ENCODE assay signal across 8 cellular contexts in the genomic region with DNA sequence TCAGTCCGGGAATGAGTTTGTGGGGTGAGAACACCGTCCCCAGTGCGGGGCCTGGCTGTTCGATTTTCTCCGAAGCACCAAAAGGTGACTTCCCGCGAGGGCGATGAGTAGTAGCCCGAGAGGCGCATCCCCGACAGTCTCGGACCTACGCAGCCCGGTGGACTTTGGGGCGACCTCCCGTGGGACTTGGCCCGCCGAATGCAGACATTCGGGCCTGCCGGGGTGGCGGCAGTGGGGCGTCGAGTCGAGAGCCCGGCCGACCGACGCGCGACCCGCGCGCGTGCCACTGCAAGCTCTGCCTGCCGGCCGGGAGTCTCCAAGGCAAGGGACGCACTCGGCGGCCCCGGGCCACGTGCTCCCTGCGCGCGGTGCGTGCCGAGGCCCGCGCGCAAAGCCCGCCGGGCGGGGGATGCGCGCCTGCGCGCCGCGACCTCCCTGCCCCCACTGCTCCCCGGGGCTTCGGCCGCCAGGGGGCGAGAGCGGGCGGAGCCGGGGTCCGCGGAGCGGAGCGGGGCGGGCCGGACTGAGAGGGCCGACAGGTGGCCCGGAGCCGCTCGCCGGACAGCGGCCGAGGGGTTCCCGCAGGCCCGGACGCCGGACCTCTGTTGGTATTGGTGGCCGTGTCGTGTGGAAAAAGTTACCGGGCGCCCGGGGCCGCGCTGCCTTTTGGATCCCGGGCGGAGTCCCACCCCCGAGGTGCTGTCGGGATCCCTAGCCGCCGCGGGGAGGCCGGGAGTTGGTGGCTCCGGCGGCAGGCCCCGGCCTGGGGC. TPM values are rescaled to one million over a fixed set of nuclear protein-coding genes. Genes with fewer than 3 reads are reported as not detected.
A peak's percentile ranks its signal among the peaks of the same experiment; 100 is the strongest.
DNase-seq lines count a peak whose midpoint lies in the region; TF ChIP-seq lines count a peak whose summit lies in the region.

No MANE protein-coding gene starts in this region.

- H3K4me1 ChIP-seq in BLaER1 = peaks cover 41% of the 10 kb centered on the region
- H3K4me1 ChIP-seq in parathyroid adenoma = peaks cover 14% of the 10 kb centered on the region
- H3K4me1 ChIP-seq in thyroid gland = peaks cover 34 to 46% of the 10 kb centered on the region in 2 donors

- peak; percentile 77 for TF ChIP-seq POLR2A in GM19193 (IDR thresholded peaks at IDR 0.05; ENCODE audit: extremely low read depth, insufficient read depth, insufficient read length)
- TF ChIP-seq POLR2A in thyroid gland (IDR thresholded peaks at IDR 0.05) = peak; percentile 66 to 89

- WGBS in thyroid gland, 2 donors = 2 to 10% methylated on average over 4 to 10 of the region's 100 CpGs

- H3K9ac ChIP-seq in BLaER1 (peak overlapping the region; percentile 100), parathyroid adenoma (peak overlapping the region; percentile 100)

- H3K36me3 ChIP-seq in BLaER1 = peaks cover 59% of the 10 kb centered on the region
- no peaks in the 10 kb centered on the region for H3K36me3 ChIP-seq in parathyroid adenoma (ENCODE audit: control insufficient read depth, insufficient read depth, low read length)
- H3K36me3 ChIP-seq in thyroid gland = peaks cover 7 to 9% of the 10 kb centered on the region in 2 donors

- peak overlapping the region; percentile 70 for H2AFZ ChIP-seq in parathyroid adenoma

- peak overlapping the region; percentile 100 for H3K4me2 ChIP-seq in BLaER1
- H3K4me2 ChIP-seq in parathyroid adenoma (ENCODE audit: low read length) = peak overlapping the region; percentile 96

- intact Hi-C loops in cardiac septum (cut with DNase I) (loop anchor here (1.0 to 10.0 kb wide), 3 partner anchors 72 to 195 kb away; a partner anchor contains a TSS), thyroid gland (cut with DNase I) (no loop called here)

- TF ChIP-seq CTCF in parathyroid adenoma (IDR thresholded peaks at IDR 0.05) = peak; percentile 59
- peak in 5 of 6 experiments; percentile 31 to 99 (median 99) for TF ChIP-seq CTCF in thyroid gland (IDR thresholded peaks at IDR 0.05)

- H3K9me3 ChIP-seq in BLaER1 (no peaks in the 10 kb centered on the region), parathyroid adenoma (ENCODE audit: control insufficient read depth, low read length) (no peaks in the 10 kb centered on the region), thyroid gland (no peaks in the 10 kb centered on the region)

- H3K27me3 ChIP-seq in BLaER1 (no peaks in the 10 kb centered on the region), parathyroid adenoma (ENCODE audit: control insufficient read depth, insufficient read depth, low read length) (no peaks in the 10 kb centered on the region), thyroid gland (no peaks in the 10 kb centered on the region)

- no peak for TF ChIP-seq EP300 in Ishikawa (IDR thresholded peaks at IDR 0.05; ENCODE audit: borderline replicate concordance)

- DNase-seq in SKM-1 (lab: John Stamatoyannopoulos, UW; ENCODE audit: unreplicated experiment) (peak; percentile 62), cardiac septum (ENCODE audit: low spot score) (peak; percentile 91), thyroid gland (peak; percentile 83 to 86)
- peak; percentile 61 for DNase-seq in activated naive CD8-positive, alpha-beta T cell treated with anti-CD3 and anti-CD28 coated beads, Interleukin-2, amount 50 U/mL, for 16 hours (ENCODE audit: low read depth, low spot score)

- no peak for TF ChIP-seq RAD21 in Ishikawa (IDR thresholded peaks at IDR 0.05; ENCODE audit: low read depth)

- H3K27ac ChIP-seq in BLaER1 (peak overlapping the region; percentile 100), parathyroid adenoma (peak overlapping the region; percentile 100), thyroid gland (peak overlapping the region; percentile 100)

- H3K4me3 ChIP-seq in BLaER1 (peak overlapping the region; percentile 100), parathyroid adenoma (ENCODE audit: low read depth, low read length) (peak overlapping the region; percentile 97), thyroid gland (replicated peaks in 1 of 3) (peak overlapping the region; percentile 97 to 100 (median 99))

- peaks cover 17% of the 10 kb centered on the region for H3K79me2 ChIP-seq in parathyroid adenoma

- H4K20me1 ChIP-seq in BLaER1 = peaks cover 68% of the 10 kb centered on the region

TF ChIP-seq in Ishikawa, 13 proteins besides CTCF, POLR2A, EP300 and RAD21:
- TF ChIP-seq, protein P1, sequence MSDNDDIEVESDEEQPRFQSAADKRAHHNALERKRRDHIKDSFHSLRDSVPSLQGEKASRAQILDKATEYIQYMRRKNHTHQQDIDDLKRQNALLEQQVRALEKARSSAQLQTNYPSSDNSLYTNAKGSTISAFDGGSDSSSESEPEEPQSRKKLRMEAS (IDR thresholded peaks at IDR 0.05) = peak; percentile 98
- no peak for TF ChIP-seq CREB1 (IDR thresholded peaks at IDR 0.05; ENCODE audit: low read depth)
- TF ChIP-seq, protein P2, sequence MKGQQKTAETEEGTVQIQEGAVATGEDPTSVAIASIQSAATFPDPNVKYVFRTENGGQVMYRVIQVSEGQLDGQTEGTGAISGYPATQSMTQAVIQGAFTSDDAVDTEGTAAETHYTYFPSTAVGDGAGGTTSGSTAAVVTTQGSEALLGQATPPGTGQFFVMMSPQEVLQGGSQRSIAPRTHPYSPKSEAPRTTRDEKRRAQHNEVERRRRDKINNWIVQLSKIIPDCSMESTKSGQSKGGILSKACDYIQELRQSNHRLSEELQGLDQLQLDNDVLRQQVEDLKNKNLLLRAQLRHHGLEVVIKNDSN (IDR thresholded peaks at IDR 0.05) = peak; percentile 82
- no peak for TF ChIP-seq YY1 (IDR thresholded peaks at IDR 0.05; ENCODE audit: low read depth)
- TF ChIP-seq FOXM1 (IDR thresholded peaks at IDR 0.05; ENCODE audit: borderline replicate concordance, low read depth) = 0 out of 2 replicates have a peak, but pooled peaks have one; percentile 9
- peak; percentile 58 for TF ChIP-seq ZBTB7A (IDR thresholded peaks at IDR 0.05; ENCODE audit: low read depth)

RNA-seq across cellular contexts. Expression of a gene that starts 1.8 kb away (rescaled TPM):
- total RNA-seq in cardiac septum = 256 TPM
- 1,000 to 10,000 TPM in 3 of 4 donors, 100 to 1,000 TPM in 1; 631 to 1,160 (median 1,099) TPM for total RNA-seq in thyroid gland

Comparison
In these comparisons a context has a peak if more than half of its experiments do, and no peak if none do; other contexts are left out.
1. Peak in every context shown above with its lines: DNase-seq, H3K4me3 ChIP-seq and H3K27ac ChIP-seq.